In genomic region chr11:80280737-80281136, GRCh38 we compare ENCODE assay signal across 17 cellular contexts.
"Had no signal": no experiment of that assay in that cellular context is flagged by ENCODE, and none has a peak within 500 bp of the region (broad histone marks: within the 10 kb centered on the region; RNA-seq: fewer than 3 reads in every experiment).

No MANE protein-coding gene starts in this region.

- H3K27me3 ChIP-seq: adrenal gland, cardiac muscle cell, colonic mucosa, esophagus squamous epithelium, ovary, tibial artery had no signal

- H3K27ac Mint-ChIP-seq: activated CD4-positive, alpha-beta memory T cell treated with anti-CD3 and anti-CD28 coated beads, Interleukin-2, amount 10 ng/mL, durations not matched to agents 7 days and 5 days; activated T-cell treated with anti-CD3 and anti-CD28 coated beads, Interleukin-2, amount 50 U/mL, for 24 hours; immature natural killer cell; naive B cell; stimulated activated naive B cell treated with anti-CD40 and anti-IgM and Interleukin-4, amounts not matched to agents 10 μg/mL and 1 μg/mL and 100 μg/mL, for 72 hours; WTC11 had no signal

- DNase-seq: activated CD4-positive, alpha-beta memory T cell treated with anti-CD3 and anti-CD28 coated beads, Interleukin-2, amount 10 ng/mL, durations not matched to agents 7 days and 5 days; activated CD4-positive, alpha-beta T cell treated with anti-CD3 and anti-CD28 coated beads for 4 hours; activated effector memory CD4-positive, alpha-beta T cell treated with Interleukin-2 at 50 U/mL for 16 hours; activated naive CD4-positive, alpha-beta T cell treated with anti-CD3 and anti-CD28 coated beads, Interleukin-2, amount 50 U/mL, for 16 hours; activated T-cell treated with anti-CD3 and anti-CD28 coated beads, Interleukin-2, amount 50 U/mL, for 24 hours; adrenal gland; colonic mucosa; esophagus squamous epithelium; immature natural killer cell; naive B cell; stimulated activated CD4-positive, alpha-beta T cell treated with anti-CD3 and anti-CD28 coated beads, Interleukin-4, amount 100 ng/mL, for 1 hour; stimulated activated naive B cell treated with anti-CD40 and anti-IgM and Interleukin-4, amounts not matched to agents 10 μg/mL and 1 μg/mL and 100 μg/mL, for 72 hours; T-helper 2 cell; tibial artery had no signal

- H3K27ac ChIP-seq: adrenal gland, cardiac muscle cell, colonic mucosa, ovary, tibial artery had no signal

- H3K4me1 ChIP-seq: colonic mucosa, tibial artery had no signal

- H3K4me3 ChIP-seq: adrenal gland, cardiac muscle cell, colonic mucosa, esophagus squamous epithelium, ovary, tibial artery had no signal

- H3K4me3 Mint-ChIP-seq: activated CD4-positive, alpha-beta memory T cell treated with anti-CD3 and anti-CD28 coated beads, Interleukin-2, amount 10 ng/mL, durations not matched to agents 7 days and 5 days; activated T-cell treated with anti-CD3 and anti-CD28 coated beads, Interleukin-2, amount 50 U/mL, for 24 hours; immature natural killer cell; naive B cell; stimulated activated naive B cell treated with anti-CD40 and anti-IgM and Interleukin-4, amounts not matched to agents 10 μg/mL and 1 μg/mL and 100 μg/mL, for 72 hours; WTC11 had no signal

- H3K27me3 Mint-ChIP-seq: activated CD4-positive, alpha-beta memory T cell treated with anti-CD3 and anti-CD28 coated beads, Interleukin-2, amount 10 ng/mL, durations not matched to agents 7 days and 5 days; activated T-cell treated with anti-CD3 and anti-CD28 coated beads, Interleukin-2, amount 50 U/mL, for 24 hours; naive B cell; stimulated activated naive B cell treated with anti-CD40 and anti-IgM and Interleukin-4, amounts not matched to agents 10 μg/mL and 1 μg/mL and 100 μg/mL, for 72 hours had no signal

- ATAC-seq: stimulated activated naive B cell treated with anti-CD40 and anti-IgM and Interleukin-4, amounts not matched to agents 10 μg/mL and 1 μg/mL and 100 μg/mL, for 72 hours; WTC11 had no signal

- H3K9me3 ChIP-seq: adrenal gland, colonic mucosa, esophagus squamous epithelium, ovary, tibial artery had no signal

- H3K4me1 Mint-ChIP-seq: activated CD4-positive, alpha-beta memory T cell treated with anti-CD3 and anti-CD28 coated beads, Interleukin-2, amount 10 ng/mL, durations not matched to agents 7 days and 5 days; immature natural killer cell; naive B cell; stimulated activated naive B cell treated with anti-CD40 and anti-IgM and Interleukin-4, amounts not matched to agents 10 μg/mL and 1 μg/mL and 100 μg/mL, for 72 hours had no signal

- H3K9me3 Mint-ChIP-seq: WTC11 had no signal

- H3K36me3 ChIP-seq: adrenal gland, cardiac muscle cell, colonic mucosa, esophagus squamous epithelium, ovary, tibial artery had no signal

- H3K36me3 Mint-ChIP-seq: immature natural killer cell; naive B cell; stimulated activated naive B cell treated with anti-CD40 and anti-IgM and Interleukin-4, amounts not matched to agents 10 μg/mL and 1 μg/mL and 100 μg/mL, for 72 hours; WTC11 had no signal
